Comparison of ENCODE assay signal across 8 cellular contexts in genomic region chr14:33745163-33745562, GRCh38.
"Had no signal": no experiment of that assay in that cellular context is flagged by ENCODE, and none has a peak within 500 bp of the region (broad histone marks: within the 10 kb centered on the region; RNA-seq: fewer than 3 reads in every experiment).

No MANE protein-coding gene starts in this region.

- H3K27ac ChIP-seq: HL-60 had no signal

- DNase-seq: H9, HCEC 1CT, IMR-90, KBM-7 had no signal

- H3K27ac Mint-ChIP-seq: GM23338, H9 had no signal

- H3K4me3 ChIP-seq: GM23338 had no signal

- FAIRE-seq: H1, H54 had no signal

- H3K4me1 Mint-ChIP-seq: GM23338, H9 had no signal

- H2AFZ ChIP-seq: GM23338 had no signal

- H3K4me3 Mint-ChIP-seq: GM23338, H9 had no signal

- H3K4me2 ChIP-seq: GM23338 had no signal
